ENCODE assay signal across 1 cellular context in genomic region chr4:118313098-118313497, GRCh38.
TF ChIP-seq lines count a peak whose summit lies in the region.

No MANE protein-coding gene starts in this region.

TF ChIP-seq in GM23338, 12 proteins besides CTCF, POLR2A, EP300 and RAD21 (continued from another document):
- TF ChIP-seq, protein P1, sequence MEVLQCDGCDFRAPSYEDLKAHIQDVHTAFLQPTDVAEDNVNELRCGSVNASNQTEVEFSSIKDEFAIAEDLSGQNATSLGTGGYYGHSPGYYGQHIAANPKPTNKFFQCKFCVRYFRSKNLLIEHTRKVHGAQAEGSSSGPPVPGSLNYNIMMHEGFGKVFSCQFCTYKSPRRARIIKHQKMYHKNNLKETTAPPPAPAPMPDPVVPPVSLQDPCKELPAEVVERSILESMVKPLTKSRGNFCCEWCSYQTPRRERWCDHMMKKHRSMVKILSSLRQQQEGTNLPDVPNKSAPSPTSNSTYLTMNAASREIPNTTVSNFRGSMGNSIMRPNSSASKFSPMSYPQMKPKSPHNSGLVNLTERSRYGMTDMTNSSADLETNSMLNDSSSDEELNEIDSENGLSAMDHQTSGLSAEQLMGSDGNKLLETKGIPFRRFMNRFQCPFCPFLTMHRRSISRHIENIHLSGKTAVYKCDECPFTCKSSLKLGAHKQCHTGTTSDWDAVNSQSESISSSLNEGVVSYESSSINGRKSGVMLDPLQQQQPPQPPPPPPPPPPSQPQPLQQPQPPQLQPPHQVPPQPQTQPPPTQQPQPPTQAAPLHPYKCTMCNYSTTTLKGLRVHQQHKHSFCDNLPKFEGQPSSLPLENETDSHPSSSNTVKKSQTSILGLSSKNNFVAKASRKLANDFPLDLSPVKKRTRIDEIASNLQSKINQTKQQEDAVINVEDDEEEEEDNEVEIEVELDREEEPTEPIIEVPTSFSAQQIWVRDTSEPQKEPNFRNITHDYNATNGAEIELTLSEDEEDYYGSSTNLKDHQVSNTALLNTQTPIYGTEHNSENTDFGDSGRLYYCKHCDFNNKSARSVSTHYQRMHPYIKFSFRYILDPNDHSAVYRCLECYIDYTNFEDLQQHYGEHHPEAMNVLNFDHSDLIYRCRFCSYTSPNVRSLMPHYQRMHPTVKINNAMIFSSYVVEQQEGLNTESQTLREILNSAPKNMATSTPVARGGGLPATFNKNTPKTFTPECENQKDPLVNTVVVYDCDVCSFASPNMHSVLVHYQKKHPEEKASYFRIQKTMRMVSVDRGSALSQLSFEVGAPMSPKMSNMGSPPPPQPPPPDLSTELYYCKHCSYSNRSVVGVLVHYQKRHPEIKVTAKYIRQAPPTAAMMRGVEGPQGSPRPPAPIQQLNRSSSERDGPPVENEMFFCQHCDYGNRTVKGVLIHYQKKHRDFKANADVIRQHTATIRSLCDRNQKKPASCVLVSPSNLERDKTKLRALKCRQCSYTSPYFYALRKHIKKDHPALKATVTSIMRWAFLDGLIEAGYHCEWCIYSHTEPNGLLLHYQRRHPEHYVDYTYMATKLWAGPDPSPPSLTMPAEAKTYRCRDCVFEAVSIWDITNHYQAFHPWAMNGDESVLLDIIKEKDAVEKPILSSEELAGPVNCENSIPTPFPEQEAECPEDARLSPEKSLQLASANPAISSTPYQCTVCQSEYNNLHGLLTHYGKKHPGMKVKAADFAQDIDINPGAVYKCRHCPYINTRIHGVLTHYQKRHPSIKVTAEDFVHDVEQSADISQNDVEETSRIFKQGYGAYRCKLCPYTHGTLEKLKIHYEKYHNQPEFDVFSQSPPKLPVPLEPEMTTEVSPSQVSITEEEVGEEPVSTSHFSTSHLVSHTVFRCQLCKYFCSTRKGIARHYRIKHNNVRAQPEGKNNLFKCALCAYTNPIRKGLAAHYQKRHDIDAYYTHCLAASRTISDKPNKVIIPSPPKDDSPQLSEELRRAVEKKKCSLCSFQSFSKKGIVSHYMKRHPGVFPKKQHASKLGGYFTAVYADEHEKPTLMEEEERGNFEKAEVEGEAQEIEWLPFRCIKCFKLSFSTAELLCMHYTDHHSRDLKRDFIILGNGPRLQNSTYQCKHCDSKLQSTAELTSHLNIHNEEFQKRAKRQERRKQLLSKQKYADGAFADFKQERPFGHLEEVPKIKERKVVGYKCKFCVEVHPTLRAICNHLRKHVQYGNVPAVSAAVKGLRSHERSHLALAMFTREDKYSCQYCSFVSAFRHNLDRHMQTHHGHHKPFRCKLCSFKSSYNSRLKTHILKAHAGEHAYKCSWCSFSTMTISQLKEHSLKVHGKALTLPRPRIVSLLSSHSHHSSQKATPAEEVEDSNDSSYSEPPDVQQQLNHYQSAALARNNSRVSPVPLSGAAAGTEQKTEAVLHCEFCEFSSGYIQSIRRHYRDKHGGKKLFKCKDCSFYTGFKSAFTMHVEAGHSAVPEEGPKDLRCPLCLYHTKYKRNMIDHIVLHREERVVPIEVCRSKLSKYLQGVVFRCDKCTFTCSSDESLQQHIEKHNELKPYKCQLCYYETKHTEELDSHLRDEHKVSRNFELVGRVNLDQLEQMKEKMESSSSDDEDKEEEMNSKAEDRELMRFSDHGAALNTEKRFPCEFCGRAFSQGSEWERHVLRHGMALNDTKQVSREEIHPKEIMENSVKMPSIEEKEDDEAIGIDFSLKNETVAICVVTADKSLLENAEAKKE (CRISPR knock-in tag; IDR thresholded peaks at IDR 0.05) = no peak
- no peak for TF ChIP-seq ZNF114 (CRISPR knock-in tag; IDR thresholded peaks at IDR 0.05)
- no peak for TF ChIP-seq REST (IDR thresholded peaks at IDR 0.05; ENCODE audit: unreplicated experiment)
- no peak for TF ChIP-seq STAT1 (IDR thresholded peaks at IDR 0.05; ENCODE audit: unreplicated experiment)
- no peak for TF ChIP-seq NANOG (IDR thresholded peaks at IDR 0.05; ENCODE audit: borderline replicate concordance)
- TF ChIP-seq EZH2 (IDR thresholded peaks at IDR 0.05; ENCODE audit: low read depth, unreplicated experiment) = no peak
- TF ChIP-seq CREB1 (CRISPR knock-in tag; IDR thresholded peaks at IDR 0.05; ENCODE audit: low read depth) = no peak
- TF ChIP-seq POLR2AphosphoS5 (IDR thresholded peaks at IDR 0.05; ENCODE audit: low read depth) = no peak
- no peak for TF ChIP-seq ETS1 (IDR thresholded peaks at IDR 0.05)
- TF ChIP-seq EZH2phosphoT487 (IDR thresholded peaks at IDR 0.05; ENCODE audit: unreplicated experiment) = no peak
- no peak for TF ChIP-seq JUNB (IDR thresholded peaks at IDR 0.05; ENCODE audit: unreplicated experiment)
